2 cellular contexts compared by ENCODE assay signal in genomic region chr15:91476861-91477260, GRCh38.
TF ChIP-seq lines count a peak whose summit lies in the region.

No MANE protein-coding gene starts in this region.

TF ChIP-seq in HepG2, 621 proteins besides CTCF, POLR2A, EP300 and RAD21 (continues in another document):
- TF ChIP-seq ZBTB40 (IDR thresholded peaks at IDR 0.05) (no peak), ZBTB40 (CRISPR knock-in tag; IDR thresholded peaks at IDR 0.05) (no peak), KAT2B (IDR thresholded peaks at IDR 0.05; ENCODE audit: borderline replicate concordance, low read depth, low read length) (no peak), MNT (IDR thresholded peaks at IDR 0.05) (no peak), ZNF276 (CRISPR knock-in tag; IDR thresholded peaks at IDR 0.05; ENCODE audit: low read depth) (no peak), BRCA1 (CRISPR knock-in tag; IDR thresholded peaks at IDR 0.05) (no peak), ZBTB25 (CRISPR knock-in tag; IDR thresholded peaks at IDR 0.05) (no peak)

TF ChIP-seq in H1, 55 proteins besides CTCF, POLR2A, EP300 and RAD21 (continued from another document):
- TF ChIP-seq JUN (IDR thresholded peaks at IDR 0.05; ENCODE audit: low read depth, low read length) = no peak
- no peak for TF ChIP-seq CBX5 (IDR thresholded peaks at IDR 0.05; ENCODE audit: low read depth, low read length)
- TF ChIP-seq SIRT6 (IDR thresholded peaks at IDR 0.05; ENCODE audit: low read length) = no peak
- no peak for TF ChIP-seq SRF (IDR thresholded peaks at IDR 0.05; ENCODE audit: low read depth, low read length)
- no peak for TF ChIP-seq CREB1 (IDR thresholded peaks at IDR 0.05)
- TF ChIP-seq CHD2 (IDR thresholded peaks at IDR 0.05; ENCODE audit: low read length) = no peak
- no peak for TF ChIP-seq ZNF274 (IDR thresholded peaks at IDR 0.05; ENCODE audit: borderline replicate concordance, extremely low read depth, low read length)
- no peak for TF ChIP-seq BRCA1 (IDR thresholded peaks at IDR 0.05; ENCODE audit: low read depth, low read length)
